9 cellular contexts compared by ENCODE assay signal in the genomic region with DNA sequence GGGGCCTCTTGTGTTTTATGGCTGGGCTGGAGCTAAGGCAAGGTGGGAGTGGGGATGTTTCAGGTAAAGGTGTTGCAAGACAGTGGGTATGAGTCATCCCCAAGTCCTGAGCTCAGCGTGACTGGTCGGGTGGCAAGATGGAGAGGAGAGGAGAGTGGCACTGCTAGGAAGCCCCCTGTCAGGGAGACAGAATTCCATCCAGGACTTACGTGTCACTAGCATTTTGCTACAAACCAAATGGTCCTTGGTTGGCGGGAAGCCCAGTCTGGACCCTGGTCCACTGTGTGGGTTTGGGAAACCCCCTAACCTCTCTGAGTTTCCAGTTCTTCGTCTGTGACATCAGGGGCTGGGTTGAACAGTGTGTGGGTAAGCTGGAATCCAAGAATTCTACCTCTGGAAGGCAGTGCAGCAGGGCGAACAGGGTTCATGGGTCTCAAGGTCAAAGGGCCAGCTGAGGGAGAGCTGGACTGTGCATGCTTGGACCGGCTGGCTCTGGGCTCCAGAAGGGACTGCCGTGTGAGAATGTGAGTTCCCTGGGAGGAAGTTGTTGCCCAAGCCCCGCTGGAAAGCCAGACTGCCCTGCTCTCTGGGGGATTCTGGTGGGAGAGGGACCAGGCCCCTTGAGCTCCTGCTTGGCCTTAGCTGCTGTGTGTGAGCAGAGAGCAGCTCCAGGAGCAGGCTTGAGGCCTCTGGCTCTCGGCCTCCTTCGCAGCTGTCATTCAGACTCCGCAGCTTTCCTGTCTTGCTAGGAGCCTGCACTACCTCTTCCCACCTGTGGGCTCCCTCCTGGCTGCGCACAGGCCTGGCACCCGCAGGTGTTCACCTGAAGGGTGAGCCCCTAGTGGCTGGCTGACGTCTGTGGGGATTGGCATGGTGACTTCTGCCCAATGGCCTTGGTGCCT.
DNase-seq lines count a peak whose midpoint lies in the region; ATAC-seq and TF ChIP-seq lines count a peak whose summit lies in the region.
"Had no signal": no experiment of that assay in that cellular context is flagged by ENCODE, and none has a peak within 500 bp of the region (broad histone marks: within the 10 kb centered on the region; RNA-seq: fewer than 3 reads in every experiment).

No MANE protein-coding gene starts in this region.

- H4K8ac ChIP-seq in trophoblast cell (ENCODE audit: low read depth, low read length): peak overlapping the region; percentile 22

- H4K12ac ChIP-seq in trophoblast cell (ENCODE audit: low read depth, low read length): no peak overlapping the region

- H3K4ac ChIP-seq in trophoblast cell (ENCODE audit: low read depth, low read length): no peak overlapping the region

- H3K27ac ChIP-seq in HEK293 (ENCODE audit: extremely low read depth, low read depth, low read length): no peak overlapping the region
- no peak overlapping the region for H3K27ac ChIP-seq in trophoblast cell (ENCODE audit: low read depth, low read length)

- WGBS in trophoblast cell (ENCODE audit: extremely low coverage, insufficient coverage, insufficient read length): no CpG with 5 or more reads among the region's 15 CpGs

- no peak overlapping the region for H4K91ac ChIP-seq in trophoblast cell (ENCODE audit: low read depth, low read length)

- H2BK12ac ChIP-seq in trophoblast cell (ENCODE audit: low read length): no peak overlapping the region

- ATAC-seq in activated CD4-positive, CD25-positive, alpha-beta regulatory T cell treated with anti-CD3 and anti-CD28 coated beads, Interleukin-2, amount 50 U/mL, for 24 hours: no peak
- no peak for ATAC-seq in HG02852 (IDR thresholded peaks at IDR 0.05; ENCODE audit: unreplicated experiment)
- ATAC-seq: naive thymus-derived CD4-positive, alpha-beta T cell had no signal

- H3K9me3 ChIP-seq in HEK293 (ENCODE audit: control insufficient read depth, insufficient read depth, low read depth, low read length) (no peaks in the 10 kb centered on the region), trophoblast cell (ENCODE audit: insufficient read depth, low read depth, low read length) (no peaks in the 10 kb centered on the region)

- no peak overlapping the region for H3K18ac ChIP-seq in trophoblast cell (ENCODE audit: low read length)

- H3K4me3 ChIP-seq in HEK293 (ENCODE audit: low read depth, low read length) (no peak overlapping the region), epithelial cell of esophagus (ENCODE audit: low read length) (no peak overlapping the region), trophoblast cell (ENCODE audit: low read depth, low read length) (no peak overlapping the region)

- H3K36me3 ChIP-seq in HEK293 (ENCODE audit: control insufficient read depth in 2 of 2, insufficient read depth in 1 of 2, low read length in 2 of 2) (no peaks in the 10 kb centered on the region), trophoblast cell (ENCODE audit: control insufficient read depth in 1 of 2, insufficient read depth in 2 of 2, low read length in 2 of 2) (no peaks in the 10 kb centered on the region)

- H2AFZ ChIP-seq in trophoblast cell (ENCODE audit: insufficient read depth, low read length, poor library complexity): no peak overlapping the region

- H3K4me1 ChIP-seq in HEK293 (ENCODE audit: control insufficient read depth, insufficient read depth, low read length) (no peaks in the 10 kb centered on the region), trophoblast cell (ENCODE audit: control insufficient read depth in 1 of 2, insufficient read depth in 2 of 2, low read length in 2 of 2) (peaks cover 9% of the 10 kb centered on the region in 2 experiments)

- H3K23ac ChIP-seq in trophoblast cell (ENCODE audit: low read length): no peak overlapping the region

- H3K4me2 ChIP-seq in trophoblast cell (ENCODE audit: low read length): no peak overlapping the region

- H2AK5ac ChIP-seq in trophoblast cell (ENCODE audit: low read length): no peak overlapping the region

- TF ChIP-seq CTCF in HEK293 (tag by site-specific recombination; IDR thresholded peaks at IDR 0.05) (peak; percentile 62; the same call in 1 of the 2 replicates), epithelial cell of esophagus (IDR thresholded peaks at IDR 0.05; ENCODE audit: insufficient read depth, low read depth, low read length, missing control alignments) (peak; percentile 63)

- no peak overlapping the region for H2BK5ac ChIP-seq in trophoblast cell (ENCODE audit: low read depth, low read length, poor library complexity)

- CTCF ChIA-PET in HEK293 (lab: Yijun Ruan, JAX): interaction anchor here (0.7 to 1.7 kb wide), 5 partner anchors 12 to 830 kb away, joined by 3 to 4 read pairs (median 3); no protein-coding TSS in a partner anchor

- H3K27me3 ChIP-seq in trophoblast cell (ENCODE audit: insufficient read depth, low read length): no peaks in the 10 kb centered on the region

- H3K79me2 ChIP-seq in trophoblast cell (ENCODE audit: control insufficient read depth, insufficient read depth, low read length, poor library complexity): peaks cover 1% of the 10 kb centered on the region

- no peak overlapping the region for H2BK120ac ChIP-seq in trophoblast cell (ENCODE audit: insufficient read depth, low read length, poor library complexity)

- H3K14ac ChIP-seq in trophoblast cell (ENCODE audit: low read length): no peak overlapping the region

- H3K79me1 ChIP-seq in trophoblast cell (ENCODE audit: low read length): no peaks in the 10 kb centered on the region

- DNase-seq in NCI-H510A (lab: John Stamatoyannopoulos, UW) (peak; percentile 91), epithelial cell of esophagus (ENCODE audit: low read depth) (peak; percentile 85), trophoblast cell (peak; percentile 58 to 69), H4 (ENCODE audit: low spot score) (no peak), MV-4-11 (lab: John Stamatoyannopoulos, UW) (no peak)

- H3K9ac ChIP-seq in trophoblast cell (ENCODE audit: low read length): no peak overlapping the region

- POLR2A ChIA-PET in HEK293 (lab: Yijun Ruan, JAX): interaction anchor here (0.7 kb wide), 1 partner anchor 109 kb away, joined by 4 read pairs; a partner anchor contains a TSS

TF ChIP-seq in HEK293, 187 proteins besides CTCF, POLR2A, EP300 and RAD21:
- TF ChIP-seq, protein P1, sequence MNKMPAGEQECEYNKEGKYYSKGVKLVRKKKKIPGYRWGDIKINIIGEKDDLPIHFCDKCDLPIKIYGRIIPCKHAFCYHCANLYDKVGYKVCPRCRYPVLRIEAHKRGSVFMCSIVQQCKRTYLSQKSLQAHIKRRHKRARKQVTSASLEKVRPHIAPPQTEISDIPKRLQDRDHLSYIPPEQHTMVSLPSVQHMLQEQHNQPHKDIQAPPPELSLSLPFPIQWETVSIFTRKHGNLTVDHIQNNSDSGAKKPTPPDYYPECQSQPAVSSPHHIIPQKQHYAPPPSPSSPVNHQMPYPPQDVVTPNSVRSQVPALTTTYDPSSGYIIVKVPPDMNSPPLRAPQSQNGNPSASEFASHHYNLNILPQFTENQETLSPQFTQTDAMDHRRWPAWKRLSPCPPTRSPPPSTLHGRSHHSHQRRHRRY (tag by site-specific recombination; IDR thresholded peaks at IDR 0.05): no peak
- TF ChIP-seq ZNF555 (tag by site-specific recombination; conservative IDR thresholded peaks at IDR 0.05) (no peak), ZNF548 (tag by site-specific recombination; IDR thresholded peaks at IDR 0.05) (no peak), ZNF140 (tag by site-specific recombination; IDR thresholded peaks at IDR 0.05) (no peak), ZBTB21 (tag by site-specific recombination; IDR thresholded peaks at IDR 0.05) (no peak), MEIS1 (CRISPR knock-in tag; IDR thresholded peaks at IDR 0.05; ENCODE audit: borderline replicate concordance) (no peak), SP7 (tag by site-specific recombination; IDR thresholded peaks at IDR 0.05) (no peak), KLF10 (tag by site-specific recombination; IDR thresholded peaks at IDR 0.05) (no peak), ZNF658 (tag by site-specific recombination; IDR thresholded peaks at IDR 0.05) (no peak), ZNF664 (tag by site-specific recombination; IDR thresholded peaks at IDR 0.05) (no peak), ZNF292 (tag by site-specific recombination; IDR thresholded peaks at IDR 0.05; ENCODE audit: borderline replicate concordance, low read depth) (no peak)

Comparison
In these comparisons a context has a peak if more than half of its experiments do, and no peak if none do; other contexts are left out.
1. DNase-seq: peak in NCI-H510A (single experiment), epithelial cell of esophagus (single experiment) and trophoblast cell (2 of 2); none in H4 (single experiment) and MV-4-11 (single experiment).